1 cellular context compared by ENCODE assay signal in genomic region chr11:62260261-62260953, GRCh38.
TF ChIP-seq lines count a peak whose summit lies in the region.

No MANE protein-coding gene starts in this region.

TF ChIP-seq in HepG2, 621 proteins besides CTCF, POLR2A, EP300 and RAD21 (continued from another document and continues in another):
- TF ChIP-seq HNF1A (IDR thresholded peaks at IDR 0.05; ENCODE audit: low read depth) (peak; percentile 63), HNF1A (CRISPR knock-in tag; IDR thresholded peaks at IDR 0.05; ENCODE audit: borderline replicate concordance) (peak; percentile 89; the same call in 1 of the 2 replicates), PTBP1 (IDR thresholded peaks at IDR 0.05; ENCODE audit: low read depth, low read length, poor library complexity, severe bottlenecking) (no peak), ZNF333 (CRISPR knock-in tag; IDR thresholded peaks at IDR 0.05; ENCODE audit: borderline replicate concordance) (no peak), ZNF563 (CRISPR knock-in tag; IDR thresholded peaks at IDR 0.05) (no peak), ZHX2 (IDR thresholded peaks at IDR 0.05; ENCODE audit: low read depth) (no peak), ZHX2 (CRISPR knock-in tag; IDR thresholded peaks at IDR 0.05; ENCODE audit: borderline replicate concordance) (no peak), RBM22 (optimal IDR thresholded peaks at IDR 0.05; ENCODE audit: low read length) (no peak), UBTF (CRISPR knock-in tag; IDR thresholded peaks at IDR 0.05) (no peak), SP140L (CRISPR knock-in tag; IDR thresholded peaks at IDR 0.05; ENCODE audit: borderline replicate concordance) (no peak), RARG (CRISPR knock-in tag; IDR thresholded peaks at IDR 0.05; ENCODE audit: low read depth) (no peak), ZFY (CRISPR knock-in tag; IDR thresholded peaks at IDR 0.05) (no peak), ZNF780A (CRISPR knock-in tag; IDR thresholded peaks at IDR 0.05) (no peak), EZH2 (conservative IDR thresholded peaks at IDR 0.05; ENCODE audit: low read depth, low read length) (no peak), MEIS1 (CRISPR knock-in tag; IDR thresholded peaks at IDR 0.05; ENCODE audit: borderline replicate concordance) (0 out of 2 replicates have a peak, but pooled peaks have one; percentile 72), ATAD3A (CRISPR knock-in tag; IDR thresholded peaks at IDR 0.05) (no peak), IKZF4 (CRISPR knock-in tag; IDR thresholded peaks at IDR 0.05; ENCODE audit: borderline replicate concordance, low read depth, not compliant biosample characterization) (no peak), MEF2D (CRISPR knock-in tag; IDR thresholded peaks at IDR 0.05) (peak; percentile 91), ZNF549 (CRISPR knock-in tag; IDR thresholded peaks at IDR 0.05) (no peak), ATRX (CRISPR knock-in tag; IDR thresholded peaks at IDR 0.05; ENCODE audit: borderline replicate concordance) (no peak), ATF3 (CRISPR knock-in tag; IDR thresholded peaks at IDR 0.05) (no peak), ZBTB26 (CRISPR knock-in tag; IDR thresholded peaks at IDR 0.05; ENCODE audit: borderline replicate concordance) (no peak; the same call in 1 of the 2 replicates), GTF3A (CRISPR knock-in tag; conservative IDR thresholded peaks at IDR 0.05) (no peak), PHF20 (CRISPR knock-in tag; IDR thresholded peaks at IDR 0.05) (no peak), TFAP4 (IDR thresholded peaks at IDR 0.05; ENCODE audit: borderline replicate concordance, low read depth) (peak; percentile 54; the same call in 1 of the 2 replicates), DPF2 (CRISPR knock-in tag; IDR thresholded peaks at IDR 0.05; ENCODE audit: borderline replicate concordance, low read depth) (peak; percentile 90; the same call in 1 of the 2 replicates), NR2F2 (IDR thresholded peaks at IDR 0.05; ENCODE audit: borderline replicate concordance, low read depth) (peak; percentile 84), MAFF (IDR thresholded peaks at IDR 0.05; ENCODE audit: low read depth, low read length) (no peak), GZF1 (CRISPR knock-in tag; IDR thresholded peaks at IDR 0.05) (no peak), HMG20B (CRISPR knock-in tag; conservative IDR thresholded peaks at IDR 0.05) (peak; percentile 67; the same call in 1 of the 2 replicates), TOE1 (CRISPR knock-in tag; IDR thresholded peaks at IDR 0.05) (no peak), MXI1 (IDR thresholded peaks at IDR 0.05; ENCODE audit: borderline replicate concordance, low read depth, low read length) (no peak; the same call in 2 of the 3 replicates), KDM1A (CRISPR knock-in tag; IDR thresholded peaks at IDR 0.05) (no peak), MTERF4 (CRISPR knock-in tag; IDR thresholded peaks at IDR 0.05) (no peak), HOXA7 (CRISPR knock-in tag; IDR thresholded peaks at IDR 0.05) (no peak), SMAD3 (CRISPR knock-in tag; IDR thresholded peaks at IDR 0.05) (peak; percentile 94), JARID2 (CRISPR knock-in tag; IDR thresholded peaks at IDR 0.05; ENCODE audit: insufficient replicate concordance) (no peak), ISL2 (CRISPR knock-in tag; IDR thresholded peaks at IDR 0.05) (peak; percentile 98), ZSCAN9 (CRISPR knock-in tag; IDR thresholded peaks at IDR 0.05; ENCODE audit: borderline replicate concordance) (peak; percentile 90), CEBPB (IDR thresholded peaks at IDR 0.05; ENCODE audit: borderline replicate concordance, low read depth, low read length) (peak; percentile 90), FOXJ3 (CRISPR knock-in tag; IDR thresholded peaks at IDR 0.05; ENCODE audit: borderline replicate concordance) (peak; percentile 98), IKZF1 (IDR thresholded peaks at IDR 0.05) (no peak), ZC3H4 (CRISPR knock-in tag; IDR thresholded peaks at IDR 0.05; ENCODE audit: borderline replicate concordance) (no peak), ZNF687 (CRISPR knock-in tag; IDR thresholded peaks at IDR 0.05) (no peak)
